Comparison of ENCODE assay signal across 17 cellular contexts in the genomic region with DNA sequence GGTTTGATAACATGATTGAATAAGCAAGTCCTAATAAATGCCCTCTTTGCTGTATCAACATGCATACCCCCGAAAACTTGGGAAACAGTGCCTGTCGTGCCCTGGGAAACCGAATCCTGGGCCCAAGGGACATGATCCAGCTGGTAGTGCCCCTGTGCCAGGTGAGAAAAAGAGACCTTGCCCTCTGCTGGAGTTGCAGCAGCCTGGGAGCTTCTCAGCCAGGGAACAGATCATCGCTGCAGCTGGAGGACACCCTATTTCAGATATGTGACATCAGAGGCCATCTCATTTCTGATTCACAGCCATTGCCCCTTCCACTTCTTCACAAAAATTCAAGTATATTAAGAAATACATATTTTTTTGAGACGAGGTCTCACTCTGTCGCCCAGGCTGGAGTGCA. TPM values are rescaled to one million over a fixed set of nuclear protein-coding genes. Genes with fewer than 3 reads are reported as not detected.
DNase-seq lines count a peak whose midpoint lies in the region; ATAC-seq and TF ChIP-seq lines count a peak whose summit lies in the region.
"Had no signal": no experiment of that assay in that cellular context is flagged by ENCODE, and none has a peak within 500 bp of the region (broad histone marks: within the 10 kb centered on the region; RNA-seq: fewer than 3 reads in every experiment).

No MANE protein-coding gene starts in this region.

- ATAC-seq in activated naive CD8-positive, alpha-beta T cell treated with anti-CD3 and anti-CD28 coated beads, Interleukin-2, amount 10 ng/mL, durations not matched to agents 7 days and 5 days (ENCODE audit: low read depth): no peak
- ATAC-seq: psoas muscle had no signal

- peaks cover 51% of the 10 kb centered on the region for H3K4me1 ChIP-seq in KMS-11 (ENCODE audit: low read depth, poor library complexity, severe bottlenecking)
- H3K4me1 ChIP-seq in spleen: peaks cover 0 to 39% (median 26%) of the 10 kb centered on the region in 6 donors
- H3K4me1 ChIP-seq: psoas muscle had no signal

- POLR2A ChIA-PET in activated naive CD8-positive, alpha-beta T cell treated with anti-CD3 and anti-CD28 coated beads, Interleukin-2, amount 10 ng/mL, durations not matched to agents 7 days and 5 days (lab: Charles Lee): interaction anchor here (1.2 to 1.6 kb wide), 5 partner anchors 9 to 38 kb away, joined by 3 to 17 read pairs (median 4); partner anchors contain the start of gene PML

- H3K27ac ChIP-seq in KMS-11: peak overlapping the region; percentile 70
- peak overlapping the region in 1 of 8 donors; percentile 33 for H3K27ac ChIP-seq in spleen
- H3K27ac ChIP-seq: psoas muscle, stomach had no signal

- H3K79me2 ChIP-seq in KMS-11 (ENCODE audit: insufficient read depth, low read depth): no peaks in the 10 kb centered on the region

- H3K27me3 ChIP-seq in KMS-11 (ENCODE audit: insufficient read depth, low read depth): no peaks in the 10 kb centered on the region
- H3K27me3 ChIP-seq in spleen (replicated peaks in 1 of 7): no peaks in the 10 kb centered on the region

- TF ChIP-seq CTCF in KMS-11 (conservative IDR thresholded peaks at IDR 0.05; ENCODE audit: low read depth, low read length) (no peak), spleen (IDR thresholded peaks at IDR 0.05 in 8 of 11, conservative IDR thresholded peaks at IDR 0.05 in 3 of 11) (no peak)

- peak overlapping the region; percentile 12; the same call in 1 of the 2 replicates for H3K9ac ChIP-seq in KMS-11

- no peak overlapping the region for H3K4me3 ChIP-seq in KMS-11 (IDR thresholded peaks at IDR 0.05; ENCODE audit: insufficient read depth, low read depth, low read length)
- H3K4me3 ChIP-seq in spleen: no peak overlapping the region
- H3K4me3 ChIP-seq: GM12878, lung, psoas muscle, stomach had no signal

- peaks cover 32% of the 10 kb centered on the region for H3K4me1 Mint-ChIP-seq in activated T-cell treated with anti-CD3 and anti-CD28 coated beads, Interleukin-2, amount 50 U/mL, for 24 hours (ENCODE audit: low read depth)
- H3K4me1 Mint-ChIP-seq in activated naive CD8-positive, alpha-beta T cell treated with anti-CD3 and anti-CD28 coated beads, Interleukin-2, amount 10 ng/mL, durations not matched to agents 7 days and 5 days: peaks cover 26% of the 10 kb centered on the region

- TF ChIP-seq POLR2A in spleen (IDR thresholded peaks at IDR 0.05): no peak

- H2AFZ ChIP-seq in KMS-11 (ENCODE audit: low read depth): peak overlapping the region; percentile 27; the same call in 1 of the 2 replicates

- no peaks in the 10 kb centered on the region for H3K36me3 Mint-ChIP-seq in activated T-cell treated with anti-CD3 and anti-CD28 coated beads, Interleukin-2, amount 50 U/mL, for 24 hours (ENCODE audit: low read depth)
- no peaks in the 10 kb centered on the region for H3K36me3 Mint-ChIP-seq in activated naive CD8-positive, alpha-beta T cell treated with anti-CD3 and anti-CD28 coated beads, Interleukin-2, amount 10 ng/mL, durations not matched to agents 7 days and 5 days
- H3K36me3 Mint-ChIP-seq: immature natural killer cell had no signal

- peak overlapping the region; percentile 50 for H3K4me2 ChIP-seq in KMS-11

- no peaks in the 10 kb centered on the region for H3K9me3 ChIP-seq in spleen
- H3K9me3 ChIP-seq: psoas muscle, stomach had no signal

- H3K9me3 Mint-ChIP-seq in activated T-cell treated with anti-CD3 and anti-CD28 coated beads, Interleukin-2, amount 50 U/mL, for 24 hours: no peaks in the 10 kb centered on the region
- no peaks in the 10 kb centered on the region for H3K9me3 Mint-ChIP-seq in activated naive CD8-positive, alpha-beta T cell treated with anti-CD3 and anti-CD28 coated beads, Interleukin-2, amount 10 ng/mL, durations not matched to agents 7 days and 5 days
- H3K9me3 Mint-ChIP-seq: immature natural killer cell, nephron had no signal

- no peaks in the 10 kb centered on the region for H4K20me1 ChIP-seq in KMS-11 (ENCODE audit: insufficient read depth)

- H3K36me3 ChIP-seq in KMS-11 (ENCODE audit: insufficient read depth): no peaks in the 10 kb centered on the region
- H3K36me3 ChIP-seq in spleen: no peaks in the 10 kb centered on the region
- H3K36me3 ChIP-seq: stomach had no signal

- no peak overlapping the region for H3K4me3 Mint-ChIP-seq in activated T-cell treated with anti-CD3 and anti-CD28 coated beads, Interleukin-2, amount 50 U/mL, for 24 hours
- H3K4me3 Mint-ChIP-seq in activated naive CD8-positive, alpha-beta T cell treated with anti-CD3 and anti-CD28 coated beads, Interleukin-2, amount 10 ng/mL, durations not matched to agents 7 days and 5 days: peak overlapping the region; percentile 43
- H3K4me3 Mint-ChIP-seq: nephron had no signal

- DNase-seq in activated T-cell treated with anti-CD3 and anti-CD28 coated beads, Interleukin-2, amount 50 U/mL, for 24 hours: peak; percentile 20
- DNase-seq in activated T-cell treated with anti-CD3 and anti-CD28 coated beads for 4 hours: no peak
- peak; percentile 29 for DNase-seq in activated naive CD8-positive, alpha-beta T cell treated with anti-CD3 and anti-CD28 coated beads, Interleukin-2, amount 10 ng/mL, durations not matched to agents 7 days and 5 days
- peak; percentile 43 for DNase-seq in spleen
- no peak for DNase-seq in globus pallidus (ENCODE audit: low spot score)
- no peak for DNase-seq in NCI-H524 (lab: John Stamatoyannopoulos, UW)
- DNase-seq in NOMO-1 (lab: John Stamatoyannopoulos, UW; ENCODE audit: unreplicated experiment in 2 of 2): no peak
- DNase-seq: erythroblast, KG1, NCI-H1105 treated with DMSO at 0.1 percent for 48 hours, psoas muscle, stomach had no signal

- intact Hi-C loops in spleen (cut with DNase I; ENCODE audit: low total_unique reads): no loop called here

- H3K27me3 Mint-ChIP-seq in activated T-cell treated with anti-CD3 and anti-CD28 coated beads, Interleukin-2, amount 50 U/mL, for 24 hours: no peaks in the 10 kb centered on the region
- peaks cover 3% of the 10 kb centered on the region for H3K27me3 Mint-ChIP-seq in activated naive CD8-positive, alpha-beta T cell treated with anti-CD3 and anti-CD28 coated beads, Interleukin-2, amount 10 ng/mL, durations not matched to agents 7 days and 5 days

- WGBS in spleen, 5 donors: 87 to 96% (median 90%) methylated on average over 6 of the region's 6 CpGs

- H3K27ac Mint-ChIP-seq in activated T-cell treated with anti-CD3 and anti-CD28 coated beads, Interleukin-2, amount 50 U/mL, for 24 hours: peak overlapping the region; percentile 71
- H3K27ac Mint-ChIP-seq in activated naive CD8-positive, alpha-beta T cell treated with anti-CD3 and anti-CD28 coated beads, Interleukin-2, amount 10 ng/mL, durations not matched to agents 7 days and 5 days: peak overlapping the region; percentile 87
- H3K27ac Mint-ChIP-seq: nephron had no signal

RNA-seq across cellular contexts. Expression of gene STOML1, which starts 32.3 kb away (rescaled TPM):
- total RNA-seq in activated naive CD8-positive, alpha-beta T cell treated with anti-CD3 and anti-CD28 coated beads, Interleukin-2, amount 10 ng/mL, durations not matched to agents 7 days and 5 days: 1 to 10 TPM; 9.4 to 9.5 TPM
- total RNA-seq in spleen: 10 to 100 TPM in 3 of 7 donors, 1 to 10 TPM in 4; 9.0 to 15.2 (median 9.6) TPM
- polyA plus RNA-seq in spleen: 10 to 100 TPM in 2 of 3 donors, 1 to 10 TPM in 1; 8.2 to 12.4 (median 10.4) TPM

RNA-seq across cellular contexts. Expression of gene LOXL1, which starts 33.5 kb away (rescaled TPM):
- total RNA-seq in activated naive CD8-positive, alpha-beta T cell treated with anti-CD3 and anti-CD28 coated beads, Interleukin-2, amount 10 ng/mL, durations not matched to agents 7 days and 5 days: 10 to 100 TPM in 1 of 2 experiments, 1 to 10 TPM in 1; 8.8 to 10.5 TPM
- total RNA-seq in spleen: 1 to 10 TPM; 3.3 to 9.4 (median 6.4) TPM
- polyA plus RNA-seq in spleen: 10 to 100 TPM in 1 of 3 donors, 1 to 10 TPM in 2; 7.9 to 11.3 (median 9.4) TPM

RNA-seq across cellular contexts. Expression of gene PML, which starts 34.7 kb away (rescaled TPM):
- 100 to 1,000 TPM; 118 to 120 TPM for total RNA-seq in activated naive CD8-positive, alpha-beta T cell treated with anti-CD3 and anti-CD28 coated beads, Interleukin-2, amount 10 ng/mL, durations not matched to agents 7 days and 5 days
- 100 to 1,000 TPM in 2 of 7 donors, 10 to 100 TPM in 5; 79.5 to 127 (median 88.4) TPM for total RNA-seq in spleen
- polyA plus RNA-seq in spleen: 10 to 100 TPM; 17.5 to 34.6 (median 26.1) TPM

Comparison
In these comparisons a context has a peak if more than half of its experiments do, and no peak if none do; other contexts are left out.
1. DNase-seq: peak in activated T-cell treated with anti-CD3 and anti-CD28 coated beads, Interleukin-2, amount 50 U/mL, for 24 hours (single experiment), activated naive CD8-positive, alpha-beta T cell treated with anti-CD3 and anti-CD28 coated beads, Interleukin-2, amount 10 ng/mL, durations not matched to agents 7 days and 5 days (single experiment) and spleen (single experiment); none in activated T-cell treated with anti-CD3 and anti-CD28 coated beads for 4 hours (single experiment), globus pallidus (single experiment), NCI-H524 (0 of 2) and NOMO-1 (0 of 2).